ENCODE assay signal across 1 cellular context in genomic region chr2:26725516-26725810, GRCh38.
TF ChIP-seq lines count a peak whose summit lies in the region.

No MANE protein-coding gene starts in this region.

TF ChIP-seq in HCT116, 20 proteins besides CTCF, POLR2A, EP300 and RAD21 (continued from another document):
- TF ChIP-seq JUND (IDR thresholded peaks at IDR 0.05) (no peak), FOSL1 (IDR thresholded peaks at IDR 0.05; ENCODE audit: low read depth) (no peak), CEBPB (IDR thresholded peaks at IDR 0.05; ENCODE audit: low read depth) (no peak), EGR1 (IDR thresholded peaks at IDR 0.05; ENCODE audit: low read depth) (no peak)
- TF ChIP-seq, protein P1, sequence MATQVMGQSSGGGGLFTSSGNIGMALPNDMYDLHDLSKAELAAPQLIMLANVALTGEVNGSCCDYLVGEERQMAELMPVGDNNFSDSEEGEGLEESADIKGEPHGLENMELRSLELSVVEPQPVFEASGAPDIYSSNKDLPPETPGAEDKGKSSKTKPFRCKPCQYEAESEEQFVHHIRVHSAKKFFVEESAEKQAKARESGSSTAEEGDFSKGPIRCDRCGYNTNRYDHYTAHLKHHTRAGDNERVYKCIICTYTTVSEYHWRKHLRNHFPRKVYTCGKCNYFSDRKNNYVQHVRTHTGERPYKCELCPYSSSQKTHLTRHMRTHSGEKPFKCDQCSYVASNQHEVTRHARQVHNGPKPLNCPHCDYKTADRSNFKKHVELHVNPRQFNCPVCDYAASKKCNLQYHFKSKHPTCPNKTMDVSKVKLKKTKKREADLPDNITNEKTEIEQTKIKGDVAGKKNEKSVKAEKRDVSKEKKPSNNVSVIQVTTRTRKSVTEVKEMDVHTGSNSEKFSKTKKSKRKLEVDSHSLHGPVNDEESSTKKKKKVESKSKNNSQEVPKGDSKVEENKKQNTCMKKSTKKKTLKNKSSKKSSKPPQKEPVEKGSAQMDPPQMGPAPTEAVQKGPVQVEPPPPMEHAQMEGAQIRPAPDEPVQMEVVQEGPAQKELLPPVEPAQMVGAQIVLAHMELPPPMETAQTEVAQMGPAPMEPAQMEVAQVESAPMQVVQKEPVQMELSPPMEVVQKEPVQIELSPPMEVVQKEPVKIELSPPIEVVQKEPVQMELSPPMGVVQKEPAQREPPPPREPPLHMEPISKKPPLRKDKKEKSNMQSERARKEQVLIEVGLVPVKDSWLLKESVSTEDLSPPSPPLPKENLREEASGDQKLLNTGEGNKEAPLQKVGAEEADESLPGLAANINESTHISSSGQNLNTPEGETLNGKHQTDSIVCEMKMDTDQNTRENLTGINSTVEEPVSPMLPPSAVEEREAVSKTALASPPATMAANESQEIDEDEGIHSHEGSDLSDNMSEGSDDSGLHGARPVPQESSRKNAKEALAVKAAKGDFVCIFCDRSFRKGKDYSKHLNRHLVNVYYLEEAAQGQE (IDR thresholded peaks at IDR 0.05; ENCODE audit: low read depth): no peak
